ENCODE assay signal across 1 cellular context in genomic region chr5:141040763-141041426, GRCh38.
TF ChIP-seq lines count a peak whose summit lies in the region.

No MANE protein-coding gene starts in this region.

TF ChIP-seq in GM12878, 131 proteins besides CTCF, POLR2A, EP300 and RAD21 (continued from another document):
- TF ChIP-seq SMC3 (IDR thresholded peaks at IDR 0.05; ENCODE audit: borderline replicate concordance, low read length) (peak; percentile 20; the same call in 1 of the 2 replicates), CBX5 (IDR thresholded peaks at IDR 0.05; ENCODE audit: low read depth) (0 out of 2 replicates have a peak, but pooled peaks have one; percentile 45)
- TF ChIP-seq, protein P1, sequence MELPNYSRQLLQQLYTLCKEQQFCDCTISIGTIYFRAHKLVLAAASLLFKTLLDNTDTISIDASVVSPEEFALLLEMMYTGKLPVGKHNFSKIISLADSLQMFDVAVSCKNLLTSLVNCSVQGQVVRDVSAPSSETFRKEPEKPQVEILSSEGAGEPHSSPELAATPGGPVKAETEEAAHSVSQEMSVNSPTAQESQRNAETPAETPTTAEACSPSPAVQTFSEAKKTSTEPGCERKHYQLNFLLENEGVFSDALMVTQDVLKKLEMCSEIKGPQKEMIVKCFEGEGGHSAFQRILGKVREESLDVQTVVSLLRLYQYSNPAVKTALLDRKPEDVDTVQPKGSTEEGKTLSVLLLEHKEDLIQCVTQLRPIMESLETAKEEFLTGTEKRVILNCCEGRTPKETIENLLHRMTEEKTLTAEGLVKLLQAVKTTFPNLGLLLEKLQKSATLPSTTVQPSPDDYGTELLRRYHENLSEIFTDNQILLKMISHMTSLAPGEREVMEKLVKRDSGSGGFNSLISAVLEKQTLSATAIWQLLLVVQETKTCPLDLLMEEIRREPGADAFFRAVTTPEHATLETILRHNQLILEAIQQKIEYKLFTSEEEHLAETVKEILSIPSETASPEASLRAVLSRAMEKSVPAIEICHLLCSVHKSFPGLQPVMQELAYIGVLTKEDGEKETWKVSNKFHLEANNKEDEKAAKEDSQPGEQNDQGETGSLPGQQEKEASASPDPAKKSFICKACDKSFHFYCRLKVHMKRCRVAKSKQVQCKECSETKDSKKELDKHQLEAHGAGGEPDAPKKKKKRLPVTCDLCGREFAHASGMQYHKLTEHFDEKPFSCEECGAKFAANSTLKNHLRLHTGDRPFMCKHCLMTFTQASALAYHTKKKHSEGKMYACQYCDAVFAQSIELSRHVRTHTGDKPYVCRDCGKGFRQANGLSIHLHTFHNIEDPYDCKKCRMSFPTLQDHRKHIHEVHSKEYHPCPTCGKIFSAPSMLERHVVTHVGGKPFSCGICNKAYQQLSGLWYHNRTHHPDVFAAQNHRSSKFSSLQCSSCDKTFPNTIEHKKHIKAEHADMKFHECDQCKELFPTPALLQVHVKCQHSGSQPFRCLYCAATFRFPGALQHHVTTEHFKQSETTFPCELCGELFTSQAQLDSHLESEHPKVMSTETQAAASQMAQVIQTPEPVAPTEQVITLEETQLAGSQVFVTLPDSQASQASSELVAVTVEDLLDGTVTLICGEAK (IDR thresholded peaks at IDR 0.05; ENCODE audit: borderline replicate concordance): peak; percentile 24; the same call in 1 of the 2 replicates
- TF ChIP-seq, protein P2, sequence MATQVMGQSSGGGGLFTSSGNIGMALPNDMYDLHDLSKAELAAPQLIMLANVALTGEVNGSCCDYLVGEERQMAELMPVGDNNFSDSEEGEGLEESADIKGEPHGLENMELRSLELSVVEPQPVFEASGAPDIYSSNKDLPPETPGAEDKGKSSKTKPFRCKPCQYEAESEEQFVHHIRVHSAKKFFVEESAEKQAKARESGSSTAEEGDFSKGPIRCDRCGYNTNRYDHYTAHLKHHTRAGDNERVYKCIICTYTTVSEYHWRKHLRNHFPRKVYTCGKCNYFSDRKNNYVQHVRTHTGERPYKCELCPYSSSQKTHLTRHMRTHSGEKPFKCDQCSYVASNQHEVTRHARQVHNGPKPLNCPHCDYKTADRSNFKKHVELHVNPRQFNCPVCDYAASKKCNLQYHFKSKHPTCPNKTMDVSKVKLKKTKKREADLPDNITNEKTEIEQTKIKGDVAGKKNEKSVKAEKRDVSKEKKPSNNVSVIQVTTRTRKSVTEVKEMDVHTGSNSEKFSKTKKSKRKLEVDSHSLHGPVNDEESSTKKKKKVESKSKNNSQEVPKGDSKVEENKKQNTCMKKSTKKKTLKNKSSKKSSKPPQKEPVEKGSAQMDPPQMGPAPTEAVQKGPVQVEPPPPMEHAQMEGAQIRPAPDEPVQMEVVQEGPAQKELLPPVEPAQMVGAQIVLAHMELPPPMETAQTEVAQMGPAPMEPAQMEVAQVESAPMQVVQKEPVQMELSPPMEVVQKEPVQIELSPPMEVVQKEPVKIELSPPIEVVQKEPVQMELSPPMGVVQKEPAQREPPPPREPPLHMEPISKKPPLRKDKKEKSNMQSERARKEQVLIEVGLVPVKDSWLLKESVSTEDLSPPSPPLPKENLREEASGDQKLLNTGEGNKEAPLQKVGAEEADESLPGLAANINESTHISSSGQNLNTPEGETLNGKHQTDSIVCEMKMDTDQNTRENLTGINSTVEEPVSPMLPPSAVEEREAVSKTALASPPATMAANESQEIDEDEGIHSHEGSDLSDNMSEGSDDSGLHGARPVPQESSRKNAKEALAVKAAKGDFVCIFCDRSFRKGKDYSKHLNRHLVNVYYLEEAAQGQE (IDR thresholded peaks at IDR 0.05; ENCODE audit: low read depth, low read length): peak; percentile 92
